ENCODE assay signal across 8 cellular contexts in the genomic region with DNA sequence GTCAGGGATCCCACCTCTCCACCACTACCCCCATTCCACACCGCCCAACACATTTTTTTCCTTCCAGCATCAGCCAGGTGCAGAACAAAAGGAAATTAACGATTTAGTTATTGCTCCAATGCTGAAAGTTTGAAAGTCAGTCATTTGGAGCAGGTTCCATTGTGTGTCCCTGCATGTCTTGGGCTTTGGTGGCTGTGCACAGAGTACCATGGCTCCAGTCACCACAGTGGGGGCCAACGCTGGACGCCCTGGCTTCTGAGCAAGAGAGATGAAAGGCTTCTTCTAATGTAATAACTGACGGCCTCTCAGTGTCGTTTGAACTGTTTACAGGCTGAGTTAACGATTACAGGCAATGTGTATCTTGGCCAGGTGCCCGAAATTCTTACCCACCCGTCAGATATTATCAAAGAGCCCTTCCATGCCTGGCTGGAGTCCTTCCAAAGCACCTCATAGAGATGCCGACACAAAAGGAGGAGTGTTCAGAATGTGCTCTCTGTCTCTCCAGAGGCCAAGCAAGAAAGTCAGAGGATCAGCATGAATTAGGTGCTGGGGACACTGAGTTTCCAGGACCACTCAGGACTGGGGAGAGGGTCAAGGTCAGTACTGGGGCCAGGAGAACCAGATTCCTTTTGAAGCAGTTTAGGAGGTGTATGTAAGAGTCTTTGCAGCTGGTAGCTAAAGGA. TPM values are rescaled to one million over a fixed set of nuclear protein-coding genes. Genes with fewer than 3 reads are reported as not detected.
DNase-seq lines count a peak whose midpoint lies in the region; ATAC-seq and TF ChIP-seq lines count a peak whose summit lies in the region.

No MANE protein-coding gene starts in this region.

- H3K36me3 ChIP-seq in stomach: no peaks in the 10 kb centered on the region

- H3K27ac ChIP-seq in stomach: peak overlapping the region; percentile 8 to 77 (median 42)

- DNase-seq in KBM-7 (peak; percentile 35), NCI-H748 treated with DMSO at 0.1 percent for 48 hours (lab: John Stamatoyannopoulos, UW) (peak; percentile 93), epithelial cell of esophagus (ENCODE audit: low read depth) (peak; percentile 95), stomach (peak; percentile 97), Ammon's horn (ENCODE audit: low spot score) (no peak)

- ATAC-seq in HG02642 (IDR thresholded peaks at IDR 0.05; ENCODE audit: poor library complexity, unreplicated experiment) (no peak), HG03565 (IDR thresholded peaks at IDR 0.05; ENCODE audit: unreplicated experiment) (no peak), HG02610 (IDR thresholded peaks at IDR 0.05; ENCODE audit: unreplicated experiment) (no peak)

- WGBS in stomach, 5 donors: 13 to 30% (median 19%) methylated on average over 10 of the region's 10 CpGs

- TF ChIP-seq CTCF in epithelial cell of esophagus (IDR thresholded peaks at IDR 0.05; ENCODE audit: insufficient read depth, low read depth, low read length, missing control alignments): no peak
- TF ChIP-seq CTCF in stomach (IDR thresholded peaks at IDR 0.05): no peak

- peaks cover 9 to 38% (median 24%) of the 10 kb centered on the region in 4 donors for H3K4me1 ChIP-seq in stomach

- H3K27me3 ChIP-seq in stomach: no peaks in the 10 kb centered on the region

- TF ChIP-seq EP300 in stomach (IDR thresholded peaks at IDR 0.05): no peak

- no peak for TF ChIP-seq POLR2A in stomach (IDR thresholded peaks at IDR 0.05)

- in situ Hi-C loops in KBM-7 (cut with MboI; ENCODE audit: low pct_unique_long_range_greater_than_20kb, low sequenced_read_pairs): no loop called here

- no peaks in the 10 kb centered on the region for H3K9me3 ChIP-seq in stomach

- H3K4me3 ChIP-seq in epithelial cell of esophagus (ENCODE audit: low read length) (no peak overlapping the region), stomach (no peak overlapping the region)

- intact Hi-C loops in stomach (cut with DNase I; ENCODE audit: low total_unique reads): no loop called here

RNA-seq across cellular contexts. Expression of gene RNF43, which starts 25.9 kb away (rescaled TPM):
- 100 to 1,000 TPM in 1 of 5 donors, 10 to 100 TPM in 2, 1 to 10 TPM in 2; 6.4 to 269 (median 12.6) TPM for total RNA-seq in stomach
- polyA plus RNA-seq in stomach: 1 to 10 TPM in 2 of 3 donors, under 1 TPM in 1; 0.92 to 3.3 (median 2.0) TPM

RNA-seq across cellular contexts. Expression of gene SUPT4H1, which starts 39.4 kb away (rescaled TPM):
- 10 to 100 TPM in 3 of 5 donors, 1 to 10 TPM in 2; 6.7 to 51.1 (median 23.3) TPM for total RNA-seq in stomach
- 10 to 100 TPM; 68.9 to 80.9 (median 78.2) TPM for polyA plus RNA-seq in stomach
